ENCODE assay signal across 10 cellular contexts in genomic region chr22:37427711-37428635, GRCh38. TPM values are rescaled to one million over a fixed set of nuclear protein-coding genes. Genes with fewer than 3 reads are reported as not detected.
A peak's percentile ranks its signal among the peaks of the same experiment; 100 is the strongest.
DNase-seq lines count a peak whose midpoint lies in the region; ATAC-seq and TF ChIP-seq lines count a peak whose summit lies in the region.
"Had no signal": no experiment of that assay in that cellular context is flagged by ENCODE, and none has a peak within 500 bp of the region (broad histone marks: within the 10 kb centered on the region; RNA-seq: fewer than 3 reads in every experiment).

No MANE protein-coding gene starts in this region.

- no peaks in the 10 kb centered on the region for H3K9me3 ChIP-seq in endodermal cell (ENCODE audit: control insufficient read depth, low read length)
- peaks cover 0 to 5% of the 10 kb centered on the region in 2 donors for H3K9me3 ChIP-seq in neuronal stem cell (replicated peaks in 1 of 2; ENCODE audit: control insufficient read depth in 2 of 2, insufficient read depth in 1 of 2, low read depth in 1 of 2, low read length in 2 of 2)

- H3K4me1 ChIP-seq in endodermal cell (ENCODE audit: control insufficient read depth, insufficient read depth, low read length), result no peaks in the 10 kb centered on the region
- peaks cover 7 to 12% of the 10 kb centered on the region in 2 donors for H3K4me1 ChIP-seq in neuronal stem cell (ENCODE audit: control insufficient read depth in 2 of 2, insufficient read depth in 1 of 2, low read depth in 1 of 2, low read length in 2 of 2)

- H4K91ac ChIP-seq in neuronal stem cell (ENCODE audit: low read depth, low read length, poor library complexity), result no peak overlapping the region

- ATAC-seq in HG03521 (IDR thresholded peaks at IDR 0.05; ENCODE audit: unreplicated experiment) (no peak), HG02973 (IDR thresholded peaks at IDR 0.05; ENCODE audit: unreplicated experiment) (no peak)

- H2BK15ac ChIP-seq in neuronal stem cell (ENCODE audit: low read length), result no peak overlapping the region

- peak overlapping the region; percentile 45 for H2AFZ ChIP-seq in neuronal stem cell (ENCODE audit: low read length)

- H3K4me1 Mint-ChIP-seq in endodermal cell, result peaks cover 11% of the 10 kb centered on the region

- H2BK5ac ChIP-seq in neuronal stem cell (ENCODE audit: low read length), result no peak overlapping the region

- peak overlapping the region; percentile 55 for H3K4me3 ChIP-seq in AG10803 (ENCODE audit: low read length)
- H3K4me3 ChIP-seq in LNCaP clone FGC (ENCODE audit: low read depth, low read length), result peak overlapping the region; percentile 53; the same call in 1 of the 2 replicates
- no peak overlapping the region for H3K4me3 ChIP-seq in endodermal cell (ENCODE audit: low read length)
- H3K4me3 ChIP-seq in neuronal stem cell (ENCODE audit: low read length in 2 of 2), result peak overlapping the region in 1 of 2 donors; percentile 75

- no peak overlapping the region for H2BK120ac ChIP-seq in neuronal stem cell (ENCODE audit: low read depth, low read length)

- no peaks in the 10 kb centered on the region for H3K36me3 Mint-ChIP-seq in endodermal cell (ENCODE audit: low read depth)

- H3K27me3 ChIP-seq in endodermal cell (ENCODE audit: control insufficient read depth, insufficient read depth, low read length, poor library complexity, severe bottlenecking) (peaks cover 61% of the 10 kb centered on the region), neuronal stem cell (ENCODE audit: control insufficient read depth in 3 of 3, insufficient read depth in 3 of 3, low read depth in 1 of 3, low read length in 3 of 3) (peaks cover 23 to 94% (median 55%) of the 10 kb centered on the region in 3 experiments)

- H3K14ac ChIP-seq in neuronal stem cell (ENCODE audit: low read length), result peak overlapping the region; percentile 57

- H3K27ac ChIP-seq in endodermal cell (ENCODE audit: low read depth, low read length) (no peak overlapping the region), neuronal stem cell (replicated peaks; ENCODE audit: low read length) (no peak overlapping the region)

- no peak overlapping the region for H4K8ac ChIP-seq in neuronal stem cell (ENCODE audit: low read depth, low read length)

- H3K9me3 Mint-ChIP-seq in endodermal cell, result peaks cover 1% of the 10 kb centered on the region

- H2AK5ac ChIP-seq in neuronal stem cell (ENCODE audit: low read depth, low read length), result peak overlapping the region; percentile 44

- H3K18ac ChIP-seq in neuronal stem cell (ENCODE audit: low read length), result peak overlapping the region; percentile 93

- H3K4me3 Mint-ChIP-seq in endodermal cell, result peak overlapping the region; percentile 26

- H3K27me3 Mint-ChIP-seq in endodermal cell (ENCODE audit: insufficient read depth), result peaks cover 56% of the 10 kb centered on the region

- 24 to 30% methylated on average over 32 to 59 of the region's 59 CpGs for WGBS in endodermal cell (ENCODE audit: insufficient coverage in 1 of 2, insufficient read length in 1 of 2), 2 experiments
- WGBS in neuronal stem cell (ENCODE audit: extremely low coverage in 2 of 2, insufficient read length in 2 of 2, insufficient replicate concordance in 1 of 2), 2 donors, result no CpG with 5 or more reads among the region's 59 CpGs

- H3K4ac ChIP-seq in neuronal stem cell (ENCODE audit: low read length), result no peak overlapping the region

- no peaks in the 10 kb centered on the region for H3K79me1 ChIP-seq in neuronal stem cell (ENCODE audit: low read depth, low read length)

- H3K4me2 ChIP-seq in neuronal stem cell (ENCODE audit: insufficient read depth, low read length, poor library complexity, severe bottlenecking), result peak overlapping the region; percentile 78

- H3K9ac ChIP-seq in endodermal cell (ENCODE audit: extremely low read depth, low read length, poor library complexity, severe bottlenecking) (no peak overlapping the region), neuronal stem cell (ENCODE audit: low read depth, low read length, poor library complexity) (peak overlapping the region; percentile 78)

- no peak overlapping the region for H2BK12ac ChIP-seq in neuronal stem cell (ENCODE audit: low read length)

- H3K27ac Mint-ChIP-seq in endodermal cell, result no peak overlapping the region

- H3K23ac ChIP-seq in neuronal stem cell (ENCODE audit: low read depth, low read length, poor library complexity), result peak overlapping the region; percentile 45

- TF ChIP-seq CTCF in AG10803 (conservative IDR thresholded peaks at IDR 0.05; ENCODE audit: low read length), result no peak
- no peak for TF ChIP-seq CTCF in LNCaP clone FGC (IDR thresholded peaks at IDR 0.05; ENCODE audit: control insufficient read depth, extremely low read depth, insufficient read depth)
- no peak for TF ChIP-seq CTCF in endodermal cell (conservative IDR thresholded peaks at IDR 0.05)

- DNase-seq in AG10803 (ENCODE audit: low read depth) (no peak), LNCaP clone FGC (ENCODE audit: low read depth) (no peak), endodermal cell (peak; percentile 62), neuronal stem cell (ENCODE audit: low spot score) (no peak), epidermal melanocyte (ENCODE audit: insufficient read length, low spot score) (no peak), nucleus accumbens (lab: John Stamatoyannopoulos, UW) (no peak)
- DNase-seq: DMS79, NCI-H1092 treated with DMSO at 0.1 percent for 48 hours had no signal

- H3K36me3 ChIP-seq in endodermal cell (ENCODE audit: control insufficient read depth, insufficient read depth, low read length), result no peaks in the 10 kb centered on the region
- H3K36me3 ChIP-seq in neuronal stem cell (replicated peaks in 1 of 2; ENCODE audit: control insufficient read depth in 2 of 2, insufficient read depth in 2 of 2, low read length in 2 of 2), result no peaks in the 10 kb centered on the region

RNA-seq across cellular contexts. Expression of gene ELFN2, which starts 0.7 kb away (rescaled TPM):
- under 1 TPM; 0.40 to 0.46 TPM for total RNA-seq in endodermal cell
- 2.1 TPM for polyA plus RNA-seq in endodermal cell (2013, experiment 1 of 2)
- 1.7 TPM for polyA plus RNA-seq in endodermal cell (2013, experiment 2 of 2)
- 0.78 TPM for polyA plus RNA-seq in neuronal stem cell (2013, experiment 1 of 2)
- 0.86 TPM for polyA plus RNA-seq in neuronal stem cell (2013, experiment 2 of 2)

RNA-seq across cellular contexts. Expression of gene MFNG, which starts 58.2 kb away (rescaled TPM):
- total RNA-seq in endodermal cell, result 1 to 10 TPM; 1.9 to 6.6 TPM
- polyA plus RNA-seq in endodermal cell (2013, experiment 1 of 2), result 25.3 TPM
- polyA plus RNA-seq in endodermal cell (2013, experiment 2 of 2), result 22.9 TPM
- polyA plus RNA-seq in neuronal stem cell (2013, experiment 1 of 2), result 10.5 TPM
- 8.0 TPM for polyA plus RNA-seq in neuronal stem cell (2013, experiment 2 of 2)
